8 cellular contexts compared by ENCODE assay signal in the genomic region with DNA sequence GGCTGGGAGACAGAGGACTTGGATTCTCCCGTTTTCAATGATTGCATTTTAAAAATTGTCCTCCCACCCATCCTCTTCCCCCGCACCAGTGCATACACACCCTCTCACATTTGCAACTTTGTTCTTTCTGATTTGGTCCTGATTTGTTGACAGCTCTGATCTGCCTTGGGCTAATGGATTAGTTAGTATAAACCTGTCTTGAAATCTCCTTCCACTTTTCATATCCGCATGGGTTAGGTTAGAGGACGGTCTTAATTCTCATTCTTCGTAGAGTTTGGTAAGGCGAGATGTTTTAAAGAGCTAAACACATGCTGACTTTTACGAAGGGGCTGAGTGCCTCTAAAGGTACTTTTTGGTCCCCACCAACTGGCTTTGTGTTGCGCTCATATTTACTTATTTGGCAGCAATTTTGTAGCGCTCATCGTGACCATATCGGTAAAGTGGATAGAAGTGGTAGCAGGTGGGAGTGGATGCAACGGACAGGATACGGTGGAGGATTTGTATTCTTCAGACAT. TPM values are rescaled to one million over a fixed set of nuclear protein-coding genes. Genes with fewer than 3 reads are reported as not detected.
DNase-seq lines count a peak whose midpoint lies in the region; ATAC-seq and TF ChIP-seq lines count a peak whose summit lies in the region.

No MANE protein-coding gene starts in this region.

- H3K9me3 ChIP-seq in lung (ENCODE audit: control insufficient read depth in 2 of 2, insufficient read depth in 1 of 2, low read length in 1 of 2): no peaks in the 10 kb centered on the region
- H3K9me3 ChIP-seq in thyroid gland: no peaks in the 10 kb centered on the region

- peaks cover 3% of the 10 kb centered on the region for H3K36me3 Mint-ChIP-seq in chondrocyte (ENCODE audit: low read depth)

- H3K27ac ChIP-seq in lung (ENCODE audit: low read depth in 1 of 2, low read length in 1 of 2): peak overlapping the region; percentile 93 to 99
- H3K27ac ChIP-seq in thyroid gland: peak overlapping the region; percentile 85 to 94 (median 89)

- H3K4me3 Mint-ChIP-seq in chondrocyte (ENCODE audit: unreplicated experiment): peak overlapping the region; percentile 89

- in situ Hi-C loops in SK-MEL-5 (cut with HindIII; ENCODE audit: low pct_unique_long_range_greater_than_20kb, low sequenced_read_pairs): no loop called here

- TF ChIP-seq CTCF in chondrocyte (IDR thresholded peaks at IDR 0.05): no peak
- no peak for TF ChIP-seq CTCF in lung (IDR thresholded peaks at IDR 0.05; ENCODE audit: control extremely low read depth, extremely low read depth)
- no peak for TF ChIP-seq CTCF in thyroid gland (IDR thresholded peaks at IDR 0.05)

- peak overlapping the region; percentile 92 for H3K27ac Mint-ChIP-seq in chondrocyte (ENCODE audit: unreplicated experiment)

- H3K9me3 Mint-ChIP-seq in chondrocyte (ENCODE audit: low read depth): no peaks in the 10 kb centered on the region

- DNase-seq in activated T-cell treated with anti-CD3 and anti-CD28 coated beads, Interleukin-2, amount 50 U/mL, for 1 hour: peak; percentile 25
- no peak for DNase-seq in activated T-cell treated with anti-CD3 and anti-CD28 coated beads for 4 hours
- peak; percentile 45 for DNase-seq in SK-MEL-5 (ENCODE audit: low read depth, low spot score)
- no peak for DNase-seq in chondrocyte (ENCODE audit: low spot score)
- no peak for DNase-seq in lung (ENCODE audit: low spot score)
- DNase-seq in thyroid gland: no peak
- DNase-seq in cerebellum (ENCODE audit: low spot score): no peak

- H3K27me3 ChIP-seq in lung (ENCODE audit: control insufficient read depth, insufficient read depth) (no peaks in the 10 kb centered on the region), thyroid gland (no peaks in the 10 kb centered on the region)

- no peak for TF ChIP-seq POLR2A in thyroid gland (IDR thresholded peaks at IDR 0.05)

- H3K36me3 ChIP-seq in lung (ENCODE audit: control insufficient read depth in 2 of 2, insufficient read depth in 2 of 2, low read length in 2 of 2) (no peaks in the 10 kb centered on the region), thyroid gland (no peaks in the 10 kb centered on the region)

- H3K4me1 ChIP-seq in lung (ENCODE audit: control insufficient read depth in 2 of 2, insufficient read depth in 2 of 2, low read length in 2 of 2) (peaks cover 0 to 8% of the 10 kb centered on the region in 2 donors), thyroid gland (peaks cover 6 to 7% of the 10 kb centered on the region in 2 donors)

- ATAC-seq in HG03103 (IDR thresholded peaks at IDR 0.05; ENCODE audit: low read depth, unreplicated experiment): peak; percentile 3
- ATAC-seq in lung (ENCODE audit: insufficient read depth, low FRiP score): no peak

- H3K4me3 ChIP-seq in lung: peak overlapping the region; percentile 97
- peak overlapping the region; percentile 49 to 99 (median 91) for H3K4me3 ChIP-seq in thyroid gland (replicated peaks in 1 of 3)

- no peaks in the 10 kb centered on the region for H3K27me3 Mint-ChIP-seq in chondrocyte (ENCODE audit: low read depth)

- peaks cover 36% of the 10 kb centered on the region for H3K4me1 Mint-ChIP-seq in chondrocyte (ENCODE audit: low read depth)

- intact Hi-C loops in thyroid gland (cut with DNase I): no loop called here

- WGBS in lung, 2 donors: 0 to 1% methylated on average over 13 of the region's 13 CpGs
- WGBS in thyroid gland, 2 donors: 2 to 3% methylated on average over 13 of the region's 13 CpGs

RNA-seq across cellular contexts. Expression of gene AHR, which starts 1.1 kb away (rescaled TPM):
- total RNA-seq in SK-MEL-5 (2014; rRNA removed; shearing (Covaris generic)): 96.1 and 106 TPM in 2 replicates
- 36.4 and 51.7 TPM in 2 replicates for polyA plus RNA-seq in SK-MEL-5 (2015; cell fraction: cytosol; rRNA removed)
- 44.8 and 76.3 TPM in 2 replicates for polyA plus RNA-seq in SK-MEL-5 (2015; cell fraction: nucleus; rRNA removed)
- total RNA-seq in chondrocyte (123 to 145 TPM (median 143 TPM) in 3 replicates), lung (100 to 1,000 TPM; 104 to 413 TPM), thyroid gland (100 to 1,000 TPM in 1 of 4 donors, 10 to 100 TPM in 3; 68.3 to 127 (median 84.7) TPM), cerebellum (24.4 TPM)
- 10 to 100 TPM; 22.8 to 31.5 TPM for polyA plus RNA-seq in lung

Comparison
In these comparisons a context has a peak if more than half of its experiments do, and no peak if none do; other contexts are left out.
1. DNase-seq: peak in activated T-cell treated with anti-CD3 and anti-CD28 coated beads, Interleukin-2, amount 50 U/mL, for 1 hour (single experiment) and SK-MEL-5 (single experiment); none in activated T-cell treated with anti-CD3 and anti-CD28 coated beads for 4 hours (single experiment), chondrocyte (single experiment), lung (single experiment), thyroid gland (0 of 2) and cerebellum (single experiment).